In genomic region chr19:34974631-34975030, GRCh38 we compare ENCODE assay signal across 1 cellular context.
TF ChIP-seq lines count a peak whose summit lies in the region.

No MANE protein-coding gene starts in this region.

TF ChIP-seq in GM23338, 12 proteins besides CTCF, POLR2A, EP300 and RAD21:
- no peak for TF ChIP-seq POLR2AphosphoS5 (IDR thresholded peaks at IDR 0.05; ENCODE audit: low read depth)
- no peak for TF ChIP-seq ETS1 (IDR thresholded peaks at IDR 0.05)
- TF ChIP-seq REST (IDR thresholded peaks at IDR 0.05; ENCODE audit: unreplicated experiment): no peak
- no peak for TF ChIP-seq JUNB (IDR thresholded peaks at IDR 0.05; ENCODE audit: unreplicated experiment)
- TF ChIP-seq EZH2phosphoT487 (IDR thresholded peaks at IDR 0.05; ENCODE audit: unreplicated experiment): no peak
- TF ChIP-seq STAT1 (IDR thresholded peaks at IDR 0.05; ENCODE audit: unreplicated experiment): no peak
- no peak for TF ChIP-seq ZNF331 (CRISPR knock-in tag; IDR thresholded peaks at IDR 0.05; ENCODE audit: low read depth)
- no peak for TF ChIP-seq ZNF114 (CRISPR knock-in tag; IDR thresholded peaks at IDR 0.05)
- no peak for TF ChIP-seq EZH2 (IDR thresholded peaks at IDR 0.05; ENCODE audit: low read depth, unreplicated experiment)
- TF ChIP-seq CREB1 (CRISPR knock-in tag; IDR thresholded peaks at IDR 0.05; ENCODE audit: low read depth): no peak
- no peak for TF ChIP-seq ZNF462 (CRISPR knock-in tag; IDR thresholded peaks at IDR 0.05)
- no peak for TF ChIP-seq NANOG (IDR thresholded peaks at IDR 0.05; ENCODE audit: borderline replicate concordance)
